In the genomic region with DNA sequence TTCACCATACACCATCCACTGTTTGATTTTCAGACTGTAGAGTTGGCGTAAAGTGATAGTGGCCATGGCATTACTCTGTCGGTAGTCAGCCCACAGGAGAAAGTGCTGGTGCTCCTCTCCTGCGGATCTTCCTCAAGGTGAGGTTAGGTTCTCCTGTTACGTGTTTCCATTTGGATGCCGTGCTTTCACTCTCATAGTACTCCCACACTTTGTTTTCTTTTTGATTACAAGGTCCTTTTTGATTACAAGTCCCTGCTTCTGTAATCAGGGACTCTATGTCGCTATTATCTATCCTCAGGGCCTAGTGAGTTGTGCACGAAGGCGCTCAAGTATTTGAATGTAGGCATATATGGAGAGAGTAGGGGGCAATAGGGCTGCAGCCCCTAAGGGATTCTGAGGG, we compare ENCODE assay signal across 1 cellular context.
TF ChIP-seq lines count a peak whose summit lies in the region.

No MANE protein-coding gene starts in this region.

TF ChIP-seq in GM12878, 131 proteins besides CTCF, POLR2A, EP300 and RAD21 (continued from another document):
- TF ChIP-seq CHD1 (IDR thresholded peaks at IDR 0.05; ENCODE audit: low read depth, low read length) (no peak), TCF12 (IDR thresholded peaks at IDR 0.05; ENCODE audit: low read depth, low read length) (no peak), NBN (IDR thresholded peaks at IDR 0.05) (no peak), STAT1 (conservative IDR thresholded peaks at IDR 0.05) (no peak), MTA3 (IDR thresholded peaks at IDR 0.05; ENCODE audit: borderline replicate concordance, low read length) (no peak), CBX5 (IDR thresholded peaks at IDR 0.05; ENCODE audit: low read depth) (no peak), SIN3A (IDR thresholded peaks at IDR 0.05; ENCODE audit: low read depth, low read length) (no peak), IRF4 (IDR thresholded peaks at IDR 0.05; ENCODE audit: low read depth, low read length) (no peak), ASH2L (IDR thresholded peaks at IDR 0.05; ENCODE audit: borderline replicate concordance, low read depth) (no peak)
- TF ChIP-seq, protein P1, sequence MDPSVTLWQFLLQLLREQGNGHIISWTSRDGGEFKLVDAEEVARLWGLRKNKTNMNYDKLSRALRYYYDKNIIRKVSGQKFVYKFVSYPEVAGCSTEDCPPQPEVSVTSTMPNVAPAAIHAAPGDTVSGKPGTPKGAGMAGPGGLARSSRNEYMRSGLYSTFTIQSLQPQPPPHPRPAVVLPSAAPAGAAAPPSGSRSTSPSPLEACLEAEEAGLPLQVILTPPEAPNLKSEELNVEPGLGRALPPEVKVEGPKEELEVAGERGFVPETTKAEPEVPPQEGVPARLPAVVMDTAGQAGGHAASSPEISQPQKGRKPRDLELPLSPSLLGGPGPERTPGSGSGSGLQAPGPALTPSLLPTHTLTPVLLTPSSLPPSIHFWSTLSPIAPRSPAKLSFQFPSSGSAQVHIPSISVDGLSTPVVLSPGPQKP (IDR thresholded peaks at IDR 0.05; ENCODE audit: low read depth, low read length) = no peak
- TF ChIP-seq, protein P2, sequence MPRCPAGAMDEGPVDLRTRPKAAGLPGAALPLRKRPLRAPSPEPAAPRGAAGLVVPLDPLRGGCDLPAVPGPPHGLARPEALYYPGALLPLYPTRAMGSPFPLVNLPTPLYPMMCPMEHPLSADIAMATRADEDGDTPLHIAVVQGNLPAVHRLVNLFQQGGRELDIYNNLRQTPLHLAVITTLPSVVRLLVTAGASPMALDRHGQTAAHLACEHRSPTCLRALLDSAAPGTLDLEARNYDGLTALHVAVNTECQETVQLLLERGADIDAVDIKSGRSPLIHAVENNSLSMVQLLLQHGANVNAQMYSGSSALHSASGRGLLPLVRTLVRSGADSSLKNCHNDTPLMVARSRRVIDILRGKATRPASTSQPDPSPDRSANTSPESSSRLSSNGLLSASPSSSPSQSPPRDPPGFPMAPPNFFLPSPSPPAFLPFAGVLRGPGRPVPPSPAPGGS (IDR thresholded peaks at IDR 0.05; ENCODE audit: borderline replicate concordance, insufficient read depth, low read depth, low read length, poor library complexity, severe bottlenecking) = no peak
- TF ChIP-seq, protein P3, sequence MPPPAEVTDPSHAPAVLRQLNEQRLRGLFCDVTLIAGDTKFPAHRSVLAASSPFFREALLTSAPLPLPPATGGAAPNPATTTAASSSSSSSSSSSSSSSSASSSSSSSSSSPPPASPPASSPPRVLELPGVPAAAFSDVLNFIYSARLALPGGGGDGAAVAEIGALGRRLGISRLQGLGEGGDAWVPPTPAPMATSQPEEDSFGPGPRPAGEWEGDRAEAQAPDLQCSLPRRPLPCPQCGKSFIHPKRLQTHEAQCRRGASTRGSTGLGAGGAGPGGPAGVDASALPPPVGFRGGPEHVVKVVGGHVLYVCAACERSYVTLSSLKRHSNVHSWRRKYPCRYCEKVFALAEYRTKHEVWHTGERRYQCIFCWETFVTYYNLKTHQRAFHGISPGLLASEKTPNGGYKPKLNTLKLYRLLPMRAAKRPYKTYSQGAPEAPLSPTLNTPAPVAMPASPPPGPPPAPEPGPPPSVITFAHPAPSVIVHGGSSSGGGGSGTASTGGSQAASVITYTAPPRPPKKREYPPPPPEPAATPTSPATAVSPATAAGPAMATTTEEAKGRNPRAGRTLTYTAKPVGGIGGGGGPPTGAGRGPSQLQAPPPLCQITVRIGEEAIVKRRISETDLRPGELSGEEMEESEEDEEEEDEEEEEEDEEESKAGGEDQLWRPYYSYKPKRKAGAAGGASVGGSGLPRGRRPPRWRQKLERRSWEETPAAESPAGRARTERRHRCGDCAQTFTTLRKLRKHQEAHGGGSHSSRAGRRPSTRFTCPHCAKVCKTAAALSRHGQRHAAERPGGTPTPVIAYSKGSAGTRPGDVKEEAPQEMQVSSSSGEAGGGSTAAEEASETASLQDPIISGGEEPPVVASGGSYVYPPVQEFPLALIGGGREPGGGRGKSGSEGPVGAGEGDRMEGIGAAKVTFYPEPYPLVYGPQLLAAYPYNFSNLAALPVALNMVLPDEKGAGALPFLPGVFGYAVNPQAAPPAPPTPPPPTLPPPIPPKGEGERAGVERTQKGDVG (CRISPR knock-in tag; IDR thresholded peaks at IDR 0.05) = no peak
